Comparison of ENCODE assay signal across 1 cellular context in genomic region chr20:1479831-1480595, GRCh38.
TF ChIP-seq lines count a peak whose summit lies in the region.

No MANE protein-coding gene starts in this region.

TF ChIP-seq in SK-N-SH, 30 proteins besides CTCF, POLR2A, EP300 and RAD21:
- TF ChIP-seq SMC3 (IDR thresholded peaks at IDR 0.05; ENCODE audit: low read depth, low read length) (no peak), FOXM1 (IDR thresholded peaks at IDR 0.05; ENCODE audit: low read depth) (no peak), TCF12 (IDR thresholded peaks at IDR 0.05) (no peak), TAF1 (IDR thresholded peaks at IDR 0.05; ENCODE audit: borderline replicate concordance, low read depth, low read length) (no peak), SIN3A (IDR thresholded peaks at IDR 0.05; ENCODE audit: borderline replicate concordance, low read depth, low read length) (no peak), IRF3 (IDR thresholded peaks at IDR 0.05; ENCODE audit: low read depth, low read length) (no peak), USF2 (IDR thresholded peaks at IDR 0.05; ENCODE audit: borderline replicate concordance, low read depth, low read length) (no peak), CHD2 (IDR thresholded peaks at IDR 0.05; ENCODE audit: low read length, partially characterized antibody) (no peak), ELF1 (IDR thresholded peaks at IDR 0.05) (no peak), JUND (IDR thresholded peaks at IDR 0.05) (no peak), POLR2AphosphoS5 (IDR thresholded peaks at IDR 0.05; ENCODE audit: low read depth, low read length) (no peak), RCOR1 (IDR thresholded peaks at IDR 0.05; ENCODE audit: low read length) (no peak), NFIC (IDR thresholded peaks at IDR 0.05; ENCODE audit: borderline replicate concordance) (no peak), MAX (IDR thresholded peaks at IDR 0.05; ENCODE audit: low read depth) (no peak), GATA2 (CRISPR knock-in tag; IDR thresholded peaks at IDR 0.05) (no peak), REST (IDR thresholded peaks at IDR 0.05; ENCODE audit: low read depth, low read length) (no peak), FOXJ3 (CRISPR knock-in tag; IDR thresholded peaks at IDR 0.05) (no peak), MEF2A (IDR thresholded peaks at IDR 0.05; ENCODE audit: borderline replicate concordance, low read depth) (no peak), YY1 (IDR thresholded peaks at IDR 0.05; ENCODE audit: low read depth) (no peak)
TF ChIP-seq in SK-N-SH: peak in this region for 0.
